In the genomic region with DNA sequence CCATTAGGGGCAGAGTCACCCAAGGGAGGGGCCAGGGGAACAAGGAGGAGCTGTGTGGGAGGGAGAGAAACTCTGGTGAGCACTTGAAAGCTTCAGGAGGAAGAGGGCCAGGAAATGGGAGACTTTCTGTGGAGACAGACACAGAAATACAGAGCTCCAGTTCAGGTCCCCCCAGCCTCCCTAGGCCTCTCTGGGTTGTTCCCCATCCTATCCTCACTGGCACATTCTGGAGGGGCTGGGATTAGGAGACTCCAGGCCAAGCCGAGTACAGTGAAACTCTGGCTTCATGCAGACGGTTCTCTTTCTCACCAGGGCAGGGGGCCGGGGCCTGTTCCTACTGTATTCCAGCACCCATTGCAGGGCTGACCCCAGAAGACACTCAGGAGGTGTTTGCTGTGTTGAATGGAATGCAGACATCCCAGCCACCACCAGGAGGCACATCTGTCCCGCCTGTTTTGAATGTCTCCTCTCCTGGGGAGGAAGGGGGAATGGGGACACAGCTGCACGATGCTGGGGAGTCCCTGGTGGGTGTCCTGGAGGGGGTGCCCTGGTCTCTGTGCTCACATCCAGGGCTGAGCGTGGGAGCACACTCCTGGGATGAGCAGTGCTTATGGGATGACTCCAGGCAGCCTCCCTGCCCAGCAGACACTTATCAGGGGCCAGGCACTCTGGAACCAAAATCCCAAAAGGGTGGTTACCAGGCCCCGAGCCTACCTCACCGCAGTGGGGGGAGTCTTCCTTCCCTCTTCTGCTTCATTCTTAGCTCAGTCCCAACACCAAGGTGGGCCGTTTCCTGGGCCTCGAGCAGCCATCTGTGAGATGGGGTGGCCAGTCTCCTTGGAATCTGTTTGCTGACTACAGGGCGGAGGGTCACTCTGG, we compare ENCODE assay signal across 8 cellular contexts. TPM values are rescaled to one million over a fixed set of nuclear protein-coding genes. Genes with fewer than 3 reads are reported as not detected.
DNase-seq lines count a peak whose midpoint lies in the region; ATAC-seq and TF ChIP-seq lines count a peak whose summit lies in the region.

No MANE protein-coding gene starts in this region.

- ATAC-seq in body of pancreas (no peak), left colon (peak; percentile 58), GM18511 (IDR thresholded peaks at IDR 0.05; ENCODE audit: unreplicated experiment) (no peak)
- ATAC-seq in activated naive CD4-positive, alpha-beta T cell treated with anti-CD3 and anti-CD28 coated beads, Interleukin-2, amount 50 U/mL, for 72 hours: no peak

- H3K9ac ChIP-seq in BLaER1: no peak overlapping the region

- H3K27ac ChIP-seq in BLaER1 (0 out of 2 replicates have a peak overlapping the region, but pooled peaks have one; percentile 26), body of pancreas (no peak overlapping the region)

- H3K4me3 ChIP-seq in BLaER1: no peak overlapping the region
- H3K4me3 ChIP-seq in body of pancreas: no peak overlapping the region

- H3K36me3 ChIP-seq in BLaER1 (no peaks in the 10 kb centered on the region), body of pancreas (replicated peaks in 1 of 2; ENCODE audit: insufficient read depth in 1 of 2, low read depth in 2 of 2) (no peaks in the 10 kb centered on the region)

- intact Hi-C loops in body of pancreas (cut with DNase I): no loop called here
- intact Hi-C loops in left colon (cut with DNase I, micrococcal nuclease): loop anchor here in 1 of 2 donors (5.0 kb wide), 1 partner anchor 116 kb away; no protein-coding TSS in a partner anchor

- H3K9me3 ChIP-seq in BLaER1: no peaks in the 10 kb centered on the region
- H3K9me3 ChIP-seq in body of pancreas: no peaks in the 10 kb centered on the region

- no peak for TF ChIP-seq POLR2A in body of pancreas (IDR thresholded peaks at IDR 0.05)

- H3K27ac Mint-ChIP-seq in activated naive CD4-positive, alpha-beta T cell treated with anti-CD3 and anti-CD28 coated beads, Interleukin-2, amount 50 U/mL, for 72 hours: no peak overlapping the region

- H3K27me3 ChIP-seq in BLaER1 (no peaks in the 10 kb centered on the region), body of pancreas (no peaks in the 10 kb centered on the region)

- H3K4me2 ChIP-seq in BLaER1: peak overlapping the region; percentile 33

- H3K4me1 ChIP-seq in BLaER1 (peaks cover 21% of the 10 kb centered on the region), body of pancreas (no peaks in the 10 kb centered on the region)

- WGBS in body of pancreas, 2 donors: 57 to 74% methylated on average over 3 to 11 of the region's 11 CpGs

- H3K9me3 Mint-ChIP-seq in activated naive CD4-positive, alpha-beta T cell treated with anti-CD3 and anti-CD28 coated beads, Interleukin-2, amount 50 U/mL, for 72 hours: no peaks in the 10 kb centered on the region

- TF ChIP-seq CTCF in body of pancreas (IDR thresholded peaks at IDR 0.05): peak in 4 of 7 experiments; percentile 25 to 37 (median 28)

- DNase-seq in HK-2 (ENCODE audit: unreplicated experiment): peak; percentile 22
- no peak for DNase-seq in body of pancreas
- DNase-seq in left colon: peak in 1 of 2 donors; percentile 22
- no peak for DNase-seq in activated naive CD4-positive, alpha-beta T cell treated with anti-CD3 and anti-CD28 coated beads, Interleukin-2, amount 50 U/mL, for 72 hours (ENCODE audit: low spot score in 2 of 2)
- DNase-seq in SIG-M5 (lab: John Stamatoyannopoulos, UW): no peak
- DNase-seq in AG08396 (ENCODE audit: low spot score): no peak

- no peaks in the 10 kb centered on the region for H4K20me1 ChIP-seq in BLaER1

- H3K36me3 Mint-ChIP-seq in activated naive CD4-positive, alpha-beta T cell treated with anti-CD3 and anti-CD28 coated beads, Interleukin-2, amount 50 U/mL, for 72 hours: no peaks in the 10 kb centered on the region

RNA-seq across cellular contexts. Expression of a gene that starts 5.5 kb away (rescaled TPM):
- total RNA-seq in body of pancreas (not detected), left colon (not detected)
- total RNA-seq in activated naive CD4-positive, alpha-beta T cell treated with anti-CD3 and anti-CD28 coated beads, Interleukin-2, amount 50 U/mL, for 72 hours: not detected

RNA-seq across cellular contexts. Expression of a gene that starts 15.2 kb away (rescaled TPM):
- not detected for total RNA-seq in body of pancreas
- not detected for total RNA-seq in left colon
- total RNA-seq in activated naive CD4-positive, alpha-beta T cell treated with anti-CD3 and anti-CD28 coated beads, Interleukin-2, amount 50 U/mL, for 72 hours: not detected

RNA-seq across cellular contexts. Expression of a gene that starts 23.7 kb away (rescaled TPM):
- total RNA-seq in body of pancreas (not detected), left colon (not detected)
- not detected for total RNA-seq in activated naive CD4-positive, alpha-beta T cell treated with anti-CD3 and anti-CD28 coated beads, Interleukin-2, amount 50 U/mL, for 72 hours

RNA-seq across cellular contexts. Expression of a gene that starts 43.2 kb away (rescaled TPM):
- total RNA-seq in body of pancreas (not detected), left colon (not detected)
- total RNA-seq in activated naive CD4-positive, alpha-beta T cell treated with anti-CD3 and anti-CD28 coated beads, Interleukin-2, amount 50 U/mL, for 72 hours: not detected
